In the genomic region with DNA sequence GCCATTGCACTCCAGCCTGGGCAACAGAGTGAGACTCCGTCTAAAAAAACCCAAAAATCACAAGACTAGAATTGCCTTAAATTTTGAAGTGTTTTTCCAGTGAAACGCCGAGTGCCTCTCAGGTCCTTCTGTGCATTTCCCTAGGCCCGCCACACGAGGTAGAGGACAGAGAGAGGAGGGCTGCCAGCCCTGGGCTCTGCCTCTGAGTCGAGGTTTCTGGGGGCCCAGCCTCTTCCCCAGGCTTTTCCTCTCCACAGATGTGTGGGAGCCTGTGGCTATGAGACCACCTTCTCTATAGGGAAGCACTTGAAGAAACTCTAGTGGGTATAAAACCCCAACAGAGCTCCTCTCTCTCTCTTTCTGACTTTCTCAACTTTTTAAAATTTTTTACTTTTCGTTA, we compare ENCODE assay signal across 25 cellular contexts. TPM values are rescaled to one million over a fixed set of nuclear protein-coding genes. Genes with fewer than 3 reads are reported as not detected.
"Had no signal": no experiment of that assay in that cellular context is flagged by ENCODE, and none has a peak within 500 bp of the region (broad histone marks: within the 10 kb centered on the region; RNA-seq: fewer than 3 reads in every experiment).

No MANE protein-coding gene starts in this region.

- DNase-seq: activated CD4-positive, alpha-beta T cell treated with anti-CD3 and anti-CD28 coated beads for 48 hours; activated naive CD4-positive, alpha-beta T cell; activated naive CD8-positive, alpha-beta T cell treated with anti-CD3 and anti-CD28 coated beads for 36 hours; activated T-cell treated with anti-CD3 and anti-CD28 coated beads for 4 hours; amniotic stem cell; foreskin melanocyte; glutamatergic neuron; kidney; left ventricle myocardium inferior; stimulated activated naive CD8-positive, alpha-beta T cell treated with anti-CD3 and anti-CD28 coated beads, Interleukin-15, Interleukin-2, amounts not matched to agents 100 U/mL and 50 U/mL, for 24 hours; substantia nigra; SW 1271; transverse colon; WERI-Rb-1 had no signal

- H3K27ac Mint-ChIP-seq: activated naive CD8-positive, alpha-beta T cell treated with anti-CD3 and anti-CD28 coated beads for 36 hours; activated T-helper 1 cell treated with anti-CD3 and anti-CD28 coated beads, Interleukin-12 subunit alpha, Interleukin-12 subunit beta, Interleukin-2, Interleukin-4 antibody, amounts not matched to agents 30 ng/mL and 10 ng/mL and 1 ng/mL, durations not matched to agents 14 hours and 24 hours and 36 hours had no signal

- H3K4me1 ChIP-seq: prostate gland had no signal

- H3K4me1 Mint-ChIP-seq: activated naive CD8-positive, alpha-beta T cell treated with anti-CD3 and anti-CD28 coated beads for 36 hours had no signal

- H3K4me3 Mint-ChIP-seq: activated naive CD8-positive, alpha-beta T cell treated with anti-CD3 and anti-CD28 coated beads for 36 hours; activated T-helper 1 cell treated with anti-CD3 and anti-CD28 coated beads, Interleukin-12 subunit alpha, Interleukin-12 subunit beta, Interleukin-2, Interleukin-4 antibody, amounts not matched to agents 30 ng/mL and 10 ng/mL and 1 ng/mL, durations not matched to agents 14 hours and 24 hours and 36 hours had no signal

- H3K36me3 ChIP-seq: cardiac muscle cell, left ventricle myocardium inferior, prostate gland, right atrium auricular region, transverse colon, WERI-Rb-1 had no signal

- H3K9me3 ChIP-seq: left ventricle myocardium inferior, prostate gland, right atrium auricular region, transverse colon had no signal

- ATAC-seq: stimulated activated naive CD8-positive, alpha-beta T cell treated with anti-CD3 and anti-CD28 coated beads, Interleukin-15, Interleukin-2, amounts not matched to agents 100 U/mL and 50 U/mL, for 24 hours had no signal

- H3K36me3 Mint-ChIP-seq: activated naive CD8-positive, alpha-beta T cell treated with anti-CD3 and anti-CD28 coated beads for 36 hours had no signal

- H3K27ac ChIP-seq: cardiac muscle cell, left ventricle myocardium inferior, prostate gland, right atrium auricular region, skin epidermis, transverse colon, WERI-Rb-1 had no signal

- H3K9me3 Mint-ChIP-seq: activated naive CD8-positive, alpha-beta T cell treated with anti-CD3 and anti-CD28 coated beads for 36 hours; activated T-helper 1 cell treated with anti-CD3 and anti-CD28 coated beads, Interleukin-12 subunit alpha, Interleukin-12 subunit beta, Interleukin-2, Interleukin-4 antibody, amounts not matched to agents 30 ng/mL and 10 ng/mL and 1 ng/mL, durations not matched to agents 14 hours and 24 hours and 36 hours had no signal

- H3K4me3 ChIP-seq: cardiac muscle cell, left ventricle myocardium inferior, prostate gland, right atrium auricular region, skin epidermis, transverse colon had no signal

- H3K27me3 ChIP-seq: cardiac muscle cell, right atrium auricular region, transverse colon had no signal

- H3K27me3 Mint-ChIP-seq: activated naive CD8-positive, alpha-beta T cell treated with anti-CD3 and anti-CD28 coated beads for 36 hours had no signal

RNA-seq across cellular contexts. Expression of gene PLA2G4E, which starts 37.6 kb away (rescaled TPM):
- total RNA-seq: activated CD8-positive, alpha-beta memory T cell treated with anti-CD3 and anti-CD28 coated beads for 36 hours; activated naive CD8-positive, alpha-beta T cell treated with anti-CD3 and anti-CD28 coated beads for 36 hours; activated T-helper 1 cell treated with anti-CD3 and anti-CD28 coated beads, Interleukin-12 subunit alpha, Interleukin-12 subunit beta, Interleukin-2, Interleukin-4 antibody, amounts not matched to agents 30 ng/mL and 10 ng/mL and 1 ng/mL, durations not matched to agents 14 hours and 24 hours and 36 hours; dermis microvascular lymphatic vessel endothelial cell; epithelial cell of proximal tubule; fibroblast of lung; kidney; left ventricle myocardium inferior; mononuclear cell; T-helper 2 cell treated with Interferon-gamma antibody and Interleukin-4, amounts not matched to agents 100 ng/mL and 5 ng/mL, for 36 hours had no signal
